ENCODE assay signal across 8 cellular contexts in genomic region chr19:1855828-1856255, GRCh38. TPM values are rescaled to one million over a fixed set of nuclear protein-coding genes. Genes with fewer than 3 reads are reported as not detected.
DNase-seq lines count a peak whose midpoint lies in the region; ATAC-seq, FAIRE-seq and TF ChIP-seq lines count a peak whose summit lies in the region.

No MANE protein-coding gene starts in this region.

- H3K4me1 ChIP-seq in pancreas, result peaks cover 0 to 20% (median 0%) of the 10 kb centered on the region in 3 donors

- no peak for TF ChIP-seq CTCF in GM06990 (IDR thresholded peaks at IDR 0.05; ENCODE audit: insufficient read depth, low read length, poor library complexity, severe bottlenecking)
- no peak for TF ChIP-seq CTCF in coronary artery (IDR thresholded peaks at IDR 0.05)
- TF ChIP-seq CTCF in pancreas (IDR thresholded peaks at IDR 0.05), result no peak

- H3K36me3 ChIP-seq in GM06990 (ENCODE audit: control insufficient read depth, insufficient read depth, low read length) (no peaks in the 10 kb centered on the region), pancreas (no peaks in the 10 kb centered on the region)

- WGBS in pancreas, 2 donors, result 70 to 76% methylated on average over 12 to 13 of the region's 13 CpGs

- FAIRE-seq in pancreas (lab: Jason Lieb, UNC) (no peak), GM19239 (lab: Jason Lieb, UNC) (no peak)

- H3K27ac ChIP-seq in coronary artery (peak overlapping the region; percentile 14 to 90), pancreas (peak overlapping the region; percentile 17 to 82 (median 66))

- H3K4me3 ChIP-seq in GM06990 (replicated peaks; ENCODE audit: low read depth, low read length) (peak overlapping the region; percentile 75), coronary artery (peak overlapping the region; percentile 66), pancreas (peak overlapping the region in 1 of 4 donors; percentile 40)

- H3K9me3 ChIP-seq in pancreas, result no peaks in the 10 kb centered on the region

- H3K27me3 ChIP-seq in GM06990 (replicated peaks; ENCODE audit: control insufficient read depth, insufficient read depth, low read length), result no peaks in the 10 kb centered on the region
- no peaks in the 10 kb centered on the region for H3K27me3 ChIP-seq in pancreas

- intact Hi-C loops in pancreas (cut with DNase I), result no loop called here

- DNase-seq in GM06990 (ENCODE audit: extremely low read depth, insufficient read length) (no peak), NCI-H69 (lab: John Stamatoyannopoulos, UW) (peak; percentile 48), coronary artery (ENCODE audit: low spot score) (no peak), pancreas (peak in 2 of 6 donors; percentile 20 to 34), DMS153 (lab: John Stamatoyannopoulos, UW) (no peak), GM19239 (ENCODE audit: insufficient read length, low spot score) (no peak), NCI-H1436 (lab: John Stamatoyannopoulos, UW) (no peak)

- ATAC-seq in pancreas (no peak), HG02973 (IDR thresholded peaks at IDR 0.05; ENCODE audit: unreplicated experiment) (no peak)

RNA-seq across cellular contexts. Expression of gene KLF16, which starts 7.5 kb away (rescaled TPM):
- total RNA-seq in pancreas, result 10 to 100 TPM in 1 of 6 donors, 1 to 10 TPM in 5; 4.3 to 10.4 (median 7.9) TPM
- 1 to 10 TPM; 5.1 to 8.2 TPM for polyA plus RNA-seq in pancreas

RNA-seq across cellular contexts. Expression of gene REXO1, which starts 7.6 kb away (rescaled TPM):
- 10 to 100 TPM; 10.5 to 16.6 (median 15.1) TPM for total RNA-seq in pancreas
- 10 to 100 TPM; 29.5 to 42.2 TPM for polyA plus RNA-seq in pancreas

RNA-seq across cellular contexts. Expression of gene ABHD17A, which starts 29.5 kb away (rescaled TPM):
- 10 to 100 TPM; 21.1 to 30.8 (median 24.4) TPM for total RNA-seq in pancreas
- 10 to 100 TPM; 62.4 to 71.0 TPM for polyA plus RNA-seq in pancreas

RNA-seq across cellular contexts. Expression of gene ATP8B3, which starts 43.8 kb away (rescaled TPM):
- total RNA-seq in pancreas, result 1 to 10 TPM in 1 of 6 donors, under 1 TPM in 5; 0.32 to 1.1 (median 0.52) TPM
- under 1 TPM; 0.56 to 0.95 TPM for polyA plus RNA-seq in pancreas

RNA-seq across cellular contexts. Expression of gene ADAT3, which starts 49.4 kb away (rescaled TPM):
- 1 to 10 TPM; 2.0 to 6.5 (median 4.5) TPM for total RNA-seq in pancreas
- polyA plus RNA-seq in pancreas, result 10 to 100 TPM in 1 of 2 donors, 1 to 10 TPM in 1; 5.2 to 10.1 TPM
